ENCODE assay signal across 1 cellular context in genomic region chr6:3990692-3991491, GRCh38.
TF ChIP-seq lines count a peak whose summit lies in the region.

No MANE protein-coding gene starts in this region.

TF ChIP-seq in K562, 482 proteins besides CTCF, POLR2A, EP300 and RAD21 (continued from another document):
- TF ChIP-seq MBD1 (CRISPR knock-in tag; IDR thresholded peaks at IDR 0.05) (0 out of 2 replicates have a peak, but pooled peaks have one; percentile 70), ZFX (CRISPR knock-in tag; IDR thresholded peaks at IDR 0.05) (no peak), NEUROD1 (IDR thresholded peaks at IDR 0.05; ENCODE audit: borderline replicate concordance, low read depth, low read length, partially characterized antibody) (no peak), ZNF707 (CRISPR knock-in tag; conservative IDR thresholded peaks at IDR 0.05) (no peak), ZNF57 (CRISPR knock-in tag; IDR thresholded peaks at IDR 0.05) (peak; percentile 85; the same call in 1 of the 2 replicates), XRCC5 (IDR thresholded peaks at IDR 0.05; ENCODE audit: low read depth, low read length) (peak; percentile 76; the same call in 1 of the 2 replicates), HBP1 (CRISPR knock-in tag; IDR thresholded peaks at IDR 0.05) (no peak), ZNF512 (tag; IDR thresholded peaks at IDR 0.05) (no peak)
